Comparison of ENCODE assay signal across 8 cellular contexts in genomic region chr2:57516740-57517340, GRCh38.
DNase-seq lines count a peak whose midpoint lies in the region; ATAC-seq, FAIRE-seq and TF ChIP-seq lines count a peak whose summit lies in the region.

No MANE protein-coding gene starts in this region.

- H3K27ac ChIP-seq in right atrium auricular region (no peak overlapping the region), testis (no peak overlapping the region)

- no peaks in the 10 kb centered on the region for H3K36me3 ChIP-seq in right atrium auricular region
- no peaks in the 10 kb centered on the region for H3K36me3 ChIP-seq in testis (ENCODE audit: low read depth, missing control alignments)

- H3K9me3 ChIP-seq in right atrium auricular region, result no peaks in the 10 kb centered on the region
- H3K9me3 ChIP-seq in testis, result no peaks in the 10 kb centered on the region

- no peak for TF ChIP-seq POLR2A in testis (IDR thresholded peaks at IDR 0.05)

- DNase-seq in AG08396 (ENCODE audit: low spot score) (peak; percentile 30), NCI-H1105 treated with DMSO at 0.1 percent for 48 hours (lab: John Stamatoyannopoulos, UW) (peak; percentile 73), right atrium auricular region (ENCODE audit: low spot score) (no peak), testis (no peak)
- DNase-seq in activated effector memory CD4-positive, alpha-beta T cell treated with anti-CD3 and anti-CD28 coated beads, Interleukin-2, amount 50 U/mL, for 16 hours, result no peak

- H3K27me3 ChIP-seq in right atrium auricular region, result no peaks in the 10 kb centered on the region
- no peaks in the 10 kb centered on the region for H3K27me3 ChIP-seq in testis

- WGBS in testis, 2 donors, result 14 to 15% methylated on average over 6 of the region's 6 CpGs

- intact Hi-C loops in testis (cut with DNase I; ENCODE audit: low total_unique reads), result no loop called here

- FAIRE-seq in TTC549 (lab: Jason Lieb, UNC), result peak; percentile 93

- H3K4me3 ChIP-seq in right atrium auricular region, result no peak overlapping the region
- H3K4me3 ChIP-seq in testis, result no peak overlapping the region

- ATAC-seq in GM18502 (IDR thresholded peaks at IDR 0.05; ENCODE audit: poor library complexity, unreplicated experiment), result peak; percentile 90
- ATAC-seq in HG02798 (IDR thresholded peaks at IDR 0.05; ENCODE audit: poor library complexity, unreplicated experiment), result peak; percentile 86

- H3K4me1 ChIP-seq in right atrium auricular region, result no peaks in the 10 kb centered on the region
- H3K4me1 ChIP-seq in testis, result no peaks in the 10 kb centered on the region

- TF ChIP-seq CTCF in right atrium auricular region (IDR thresholded peaks at IDR 0.05) (peak; percentile 43 to 72), testis (IDR thresholded peaks at IDR 0.05) (peak; percentile 28 to 67 (median 30))

Comparison
In these comparisons a context has a peak if more than half of its experiments do, and no peak if none do; other contexts are left out.
1. DNase-seq: peak in AG08396 (single experiment) and NCI-H1105 treated with DMSO at 0.1 percent for 48 hours (single experiment); none in right atrium auricular region (single experiment), testis (single experiment) and activated effector memory CD4-positive, alpha-beta T cell treated with anti-CD3 and anti-CD28 coated beads, Interleukin-2, amount 50 U/mL, for 16 hours (single experiment).